17 cellular contexts compared by ENCODE assay signal in the genomic region with DNA sequence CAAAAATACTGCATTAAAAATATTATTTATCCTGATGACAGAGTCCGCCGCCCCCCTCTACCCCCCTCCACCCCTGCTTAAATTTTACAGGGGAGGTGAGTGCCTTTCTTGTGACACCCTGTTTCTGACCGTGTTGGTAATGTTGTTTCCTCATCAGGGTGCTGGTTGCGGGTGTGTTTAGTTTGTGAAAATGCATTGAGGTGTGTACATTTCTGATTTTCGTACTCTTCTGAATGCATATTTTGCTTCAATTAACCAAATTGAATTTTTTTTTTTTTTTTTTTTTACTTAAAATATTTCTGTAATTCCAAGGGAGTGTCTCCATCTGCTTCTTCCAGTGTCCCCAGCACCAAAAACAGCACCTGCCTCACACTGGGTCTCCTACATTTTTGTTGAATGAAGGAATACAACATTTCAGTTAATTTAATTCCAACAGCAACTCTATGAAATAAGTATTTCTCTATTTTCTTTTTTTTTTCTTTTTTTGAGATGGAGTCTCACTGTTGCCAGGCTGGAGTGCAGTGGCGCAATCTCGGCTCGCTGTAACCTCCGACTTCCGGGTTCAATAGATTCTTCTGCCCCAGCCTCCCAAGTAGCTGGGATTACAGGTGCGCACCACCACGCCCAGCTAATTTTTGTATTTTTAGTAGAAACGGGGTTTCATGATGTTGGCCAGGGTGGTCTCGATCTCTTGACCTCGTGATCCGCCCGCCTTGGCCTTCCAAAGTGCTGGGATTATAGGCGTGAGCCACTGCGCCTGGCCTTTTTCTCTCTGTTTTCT. TPM values are rescaled to one million over a fixed set of nuclear protein-coding genes. Genes with fewer than 3 reads are reported as not detected.
DNase-seq lines count a peak whose midpoint lies in the region; ATAC-seq, FAIRE-seq and TF ChIP-seq lines count a peak whose summit lies in the region.
"Had no signal": no experiment of that assay in that cellular context is flagged by ENCODE, and none has a peak within 500 bp of the region (broad histone marks: within the 10 kb centered on the region; RNA-seq: fewer than 3 reads in every experiment).

No MANE protein-coding gene starts in this region.

- no peaks in the 10 kb centered on the region for H3K36me3 Mint-ChIP-seq in mesothelial cell of epicardium

- CTCF ChIA-PET in A549 (lab: Yijun Ruan, JAX) (interaction anchor here (0.5 to 2.4 kb wide), 3 partner anchors 34 to 50 kb away, joined by 4 to 8 read pairs (median 6); no protein-coding TSS in a partner anchor), K562 (lab: Yijun Ruan, JAX; ENCODE audit: low intra/inter-chr PET ratio) (interaction anchor here (0.7 kb wide), 1 partner anchor 107 kb away, joined by 4 read pairs; no protein-coding TSS in a partner anchor)

- H3K9me1 ChIP-seq in K562 (ENCODE audit: control insufficient read depth, insufficient read depth, low read length) = no peaks in the 10 kb centered on the region

- peak overlapping the region; percentile 91 for H3K27ac Mint-ChIP-seq in mesothelial cell of epicardium

- WGBS in A549 (ENCODE audit: missing lambda C conversion rate) = 74% methylated on average over 19 of the region's 19 CpGs
- 67% methylated on average over 19 of the region's 19 CpGs for WGBS in K562 (ENCODE audit: insufficient coverage, low coverage, missing lambda C conversion rate)

- H3K27ac ChIP-seq in A549 = peak overlapping the region; percentile 87 to 88
- peak overlapping the region; percentile 73 for H3K27ac ChIP-seq in HUES48 (ENCODE audit: low read depth, low read length)
- peak overlapping the region; percentile 93 for H3K27ac ChIP-seq in K562 (ENCODE audit: extremely low read depth, low read depth, low read length)
- H3K27ac ChIP-seq: C4-2B had no signal

- TF ChIP-seq CTCF in A549 (IDR thresholded peaks at IDR 0.05) (no peak), K562 (IDR thresholded peaks at IDR 0.05 in 2 of 3, conservative IDR thresholded peaks at IDR 0.05 in 1 of 3; ENCODE audit: insufficient read depth in 2 of 3, low read depth in 1 of 3, low read length in 3 of 3) (no peak), mesothelial cell of epicardium (IDR thresholded peaks at IDR 0.05; ENCODE audit: unreplicated experiment) (no peak)

- intact Hi-C loops in K562 (cut with micrococcal nuclease) = loop anchor here (5.0 kb wide), 1 partner anchor 142 kb away; no protein-coding TSS in a partner anchor

- TF ChIP-seq POLR2A in A549 (IDR thresholded peaks at IDR 0.05; ENCODE audit: low read length) (no peak), K562 (conservative IDR thresholded peaks at IDR 0.05) (no peak; the same call in 1 of the 2 replicates)

- no peaks in the 10 kb centered on the region for H3K27me3 Mint-ChIP-seq in mesothelial cell of epicardium (ENCODE audit: low read depth)
- H3K27me3 Mint-ChIP-seq: activated naive CD8-positive, alpha-beta T cell treated with anti-CD3 and anti-CD28 coated beads, Interleukin-2, amount 10 ng/mL, durations not matched to agents 7 days and 5 days had no signal

- FAIRE-seq in A549 (lab: Jason Lieb, UNC) = no peak
- no peak for FAIRE-seq in K562 (lab: Jason Lieb, UNC)
- FAIRE-seq: colon, G401.6 had no signal

- H3K4me1 ChIP-seq in A549 = peaks cover 86% of the 10 kb centered on the region
- peaks cover 48% of the 10 kb centered on the region for H3K4me1 ChIP-seq in HUES48 (ENCODE audit: control insufficient read depth, insufficient read depth, low read length)
- peaks cover 52 to 70% of the 10 kb centered on the region in 2 experiments for H3K4me1 ChIP-seq in K562 (replicated peaks in 1 of 2; ENCODE audit: control insufficient read depth in 2 of 2, insufficient read depth in 2 of 2, low read length in 2 of 2)

- H3K9me3 ChIP-seq in A549 = no peaks in the 10 kb centered on the region
- H3K9me3 ChIP-seq in HUES48 (ENCODE audit: control insufficient read depth, insufficient read depth, low read length) = no peaks in the 10 kb centered on the region
- 0 out of 2 replicates have a peak, but pooled peaks cover 2% of the 10 kb centered on the region for H3K9me3 ChIP-seq in K562 (replicated peaks; ENCODE audit: control insufficient read depth, insufficient read depth, low read depth, low read length)

- H3K4me3 ChIP-seq in A549 (no peak overlapping the region), HUES48 (ENCODE audit: low read depth, low read length) (no peak overlapping the region), K562 (no peak overlapping the region)

- peaks cover 53% of the 10 kb centered on the region for H3K4me1 Mint-ChIP-seq in mesothelial cell of epicardium

- TF ChIP-seq EP300 in A549 (IDR thresholded peaks at IDR 0.05) = no peak
- no peak for TF ChIP-seq EP300 in K562 (IDR thresholded peaks at IDR 0.05; ENCODE audit: low read length)

- peaks cover 14% of the 10 kb centered on the region for H3K79me2 ChIP-seq in K562 (ENCODE audit: control insufficient read depth, insufficient read depth, low read length)

- BruUV-seq in K562 (replicated peaks; lab: Mats Ljungman, UMichigan) = no TSS peak

- in situ Hi-C loops in K562 (cut with MboI) = no loop called here

- DNase-seq in A549 (ENCODE audit: low read depth in 1 of 2, low spot score in 1 of 2) = no peak
- no peak for DNase-seq in K562 (ENCODE audit: extremely low read depth in 1 of 4, low spot score in 3 of 4)
- DNase-seq in mesothelial cell of epicardium (ENCODE audit: low spot score in 2 of 2, unreplicated experiment in 2 of 2) = no peak
- no peak for DNase-seq in NCI-H1417 treated with DMSO at 0.1 percent for 48 hours (lab: John Stamatoyannopoulos, UW)
- DNase-seq in Kasumi-1 (lab: John Stamatoyannopoulos, UW) = no peak
- no peak for DNase-seq in DMS114 treated with DMSO at 0.1 percent for 48 hours (lab: John Stamatoyannopoulos, UW; ENCODE audit: unreplicated experiment)
- DNase-seq: activated CD4-positive, alpha-beta T cell treated with anti-CD3 and anti-CD28 coated beads for 48 hours; activated naive CD8-positive, alpha-beta T cell treated with anti-CD3 and anti-CD28 coated beads, Interleukin-2, amount 10 ng/mL, durations not matched to agents 7 days and 5 days; left ventricle myocardium superior; SIG-M5; stimulated activated CD4-positive, alpha-beta T cell treated with anti-CD3 and anti-CD28 coated beads, Interleukin-12 subunit alpha, Interleukin-12 subunit beta, amount 100 ng/mL, for 4 hours; T-helper 1 cell had no signal

- TF ChIP-seq RAD21 in A549 (conservative IDR thresholded peaks at IDR 0.05 in 1 of 2, IDR thresholded peaks at IDR 0.05 in 1 of 2) = no peak
- no peak for TF ChIP-seq RAD21 in K562 (CRISPR knock-in tag; conservative IDR thresholded peaks at IDR 0.05 in 1 of 2, IDR thresholded peaks at IDR 0.05 in 1 of 2)

- H3K27me3 ChIP-seq in HUES48 (ENCODE audit: control insufficient read depth, insufficient read depth, low read length) = no peaks in the 10 kb centered on the region
- H3K27me3 ChIP-seq in K562 (ENCODE audit: control insufficient read depth in 2 of 2, insufficient read depth in 2 of 2, low read length in 2 of 2) = no peaks in the 10 kb centered on the region

- ATAC-seq in A549 (no peak), K562 (peak; percentile 3), HG02623 (IDR thresholded peaks at IDR 0.05; ENCODE audit: unreplicated experiment) (no peak)
- ATAC-seq: left ventricle myocardium superior had no signal

- no peaks in the 10 kb centered on the region for H3K9me3 Mint-ChIP-seq in mesothelial cell of epicardium
- H3K9me3 Mint-ChIP-seq: activated naive CD8-positive, alpha-beta T cell treated with anti-CD3 and anti-CD28 coated beads, Interleukin-2, amount 10 ng/mL, durations not matched to agents 7 days and 5 days had no signal

- H3K36me3 ChIP-seq in HUES48 (ENCODE audit: control insufficient read depth, insufficient read depth, low read length) (no peaks in the 10 kb centered on the region), K562 (ENCODE audit: control insufficient read depth, insufficient read depth, low read length) (no peaks in the 10 kb centered on the region)

- H2AFZ ChIP-seq in K562 (ENCODE audit: low read depth, low read length) = no peak overlapping the region

- no peak overlapping the region for H3K4me3 Mint-ChIP-seq in mesothelial cell of epicardium
- H3K4me3 Mint-ChIP-seq: activated naive CD8-positive, alpha-beta T cell treated with anti-CD3 and anti-CD28 coated beads, Interleukin-2, amount 10 ng/mL, durations not matched to agents 7 days and 5 days had no signal

- H3K9ac ChIP-seq in HUES48 (ENCODE audit: low read depth, low read length) = no peak overlapping the region
- H3K9ac ChIP-seq in K562 (ENCODE audit: insufficient read depth in 1 of 2, low read depth in 2 of 2, low read length in 2 of 2) = peak overlapping the region in 1 of 2 experiments; percentile 47; a peak in 2 of 4 replicates

- POLR2A ChIA-PET in A549 (lab: Yijun Ruan, JAX) (interaction anchor here (0.8 to 1.5 kb wide), 2 partner anchors 21 to 40 kb away, joined by 3 read pairs; no protein-coding TSS in a partner anchor), K562 (lab: Yijun Ruan, JAX) (interaction anchor here (0.7 to 4.6 kb wide), 9 partner anchors 8 to 197 kb away, joined by 3 to 48 read pairs (median 8); partner anchors contain the start of genes C1orf50 and P3H1)

- H4K20me1 ChIP-seq in K562 (replicated peaks; ENCODE audit: control insufficient read depth, insufficient read depth, low read length) = peaks cover 5% of the 10 kb centered on the region

- H3K4me2 ChIP-seq in A549 (peak overlapping the region; percentile 93), K562 (ENCODE audit: insufficient read depth, low read length) (peak overlapping the region; percentile 43; the same call in 1 of the 2 replicates)

RNA-seq across cellular contexts. Expression of gene SLC2A1, which starts 5.6 kb away (rescaled TPM):
- polyA plus RNA-seq in A549 (2011; rRNA removed) (106 and 107 TPM in 2 replicates), A549 (2017; fragmentation: RNase III; extraction: RNeasy Plus Mini Kit Qiagen cat#74134 plus additional on column Dnase treatment) (103 to 137 TPM (median 124 TPM) in 3 replicates), K562 (2011; rRNA removed) (53.4 and 142 TPM in 2 replicates), K562 (2014; fragmentation: Illumina TruSeq; extraction: Trizol) (73.4 and 73.6 TPM in 2 replicates), K562 (2014; fragmentation: Nextera tagmentation; extraction: Ambion mirVana) (10 to 100 TPM; 12.6 to 22.9 TPM), K562 (2014; rRNA removed) (48.0 and 52.8 TPM in 2 replicates)
- 118 and 141 TPM in 2 replicates for polyA plus RNA-seq in A549 (2012; cell fraction: cytosol; rRNA removed)
- 397 and 557 TPM in 2 replicates for polyA plus RNA-seq in A549 (2012; cell fraction: nucleus; rRNA removed)
- polyA minus RNA-seq in A549 (2011; rRNA and poly(A)+ RNA removed) = 122 and 160 TPM in 2 replicates
- 278 and 566 TPM in 2 replicates for total RNA-seq in K562 (2011; cell fraction: chromatin; rRNA removed; ENCODE audit: low replicate concordance)
- total RNA-seq in K562 (2011; cell fraction: nucleolus; rRNA removed) = 420 and 508 TPM in 2 replicates
- 435 and 495 TPM in 2 replicates for total RNA-seq in K562 (2011; cell fraction: nucleoplasm; rRNA removed)
- total RNA-seq in K562 (2014; rRNA removed) (93.1 and 145 TPM in 2 replicates), K562 (2014; rRNA removed; fragmentation: Illumina TruSeq; extraction: Trizol) (39.4 and 42.8 TPM in 2 replicates), K562 (2015; rRNA removed; fragmentation: Illumina TruSeq; extraction: Trizol) (34.9 and 37.4 TPM in 2 replicates), K562 (2021) (141 and 153 TPM in 2 replicates), mesothelial cell of epicardium (786 to 841 TPM (median 827 TPM) in 3 replicates)
- 95.7 and 144 TPM in 2 replicates for polyA plus RNA-seq in K562 (2011; cell fraction: cytosol; rRNA removed)
- polyA plus RNA-seq in K562 (2011; cell fraction: nucleus; rRNA removed) = 174 and 230 TPM in 2 replicates
- polyA plus RNA-seq in K562 (2012) = 54.8 and 81.2 TPM in 2 replicates
- 56.6 and 73.8 TPM in 2 replicates for polyA minus RNA-seq in K562 (2011; rRNA and poly(A)+ RNA removed)
- polyA minus RNA-seq in K562 (2011; cell fraction: cytosol; rRNA and poly(A)+ RNA removed) = 98.1 and 111 TPM in 2 replicates
- polyA minus RNA-seq in K562 (2011; cell fraction: nucleus; rRNA and poly(A)+ RNA removed) = 86.4 and 99.1 TPM in 2 replicates

Comparison
In these comparisons a context has a peak if more than half of its experiments do, and no peak if none do; other contexts are left out.
1. Of the 35 proteins assayed by ChIP-seq in both K562 and A549: peak only in K562: CEBPB; only in A549: none; in both: none; in neither: 33; mixed calls (peak in some experiments, not most) for 1.